ENCODE assay signal across 1 cellular context in the genomic region with DNA sequence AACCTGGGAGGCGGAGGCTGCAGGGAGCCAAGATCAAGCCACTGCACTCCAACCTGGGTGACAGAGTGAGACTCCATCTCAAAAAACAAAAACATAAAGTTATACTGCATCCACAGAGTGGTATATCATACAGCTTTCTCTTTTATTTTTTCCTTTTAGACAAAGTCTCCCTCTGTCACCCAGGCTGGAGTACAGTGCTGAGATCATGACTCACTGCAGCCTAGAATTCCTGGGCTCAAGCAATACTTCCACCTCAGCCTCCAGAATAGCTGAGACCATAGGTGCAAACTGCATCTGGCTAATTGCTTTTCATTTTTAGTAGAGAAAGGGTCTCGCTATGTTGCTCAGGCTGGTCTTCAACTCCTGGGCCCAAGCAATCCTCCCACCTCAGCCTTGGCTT.
TF ChIP-seq lines count a peak whose summit lies in the region.

No MANE protein-coding gene starts in this region.

TF ChIP-seq in SK-N-SH treated with all-trans-retinoic acid at 6 μM for 48 hours, 23 proteins besides CTCF, POLR2A, EP300 and RAD21 (continued from another document):
- TF ChIP-seq, protein P1, sequence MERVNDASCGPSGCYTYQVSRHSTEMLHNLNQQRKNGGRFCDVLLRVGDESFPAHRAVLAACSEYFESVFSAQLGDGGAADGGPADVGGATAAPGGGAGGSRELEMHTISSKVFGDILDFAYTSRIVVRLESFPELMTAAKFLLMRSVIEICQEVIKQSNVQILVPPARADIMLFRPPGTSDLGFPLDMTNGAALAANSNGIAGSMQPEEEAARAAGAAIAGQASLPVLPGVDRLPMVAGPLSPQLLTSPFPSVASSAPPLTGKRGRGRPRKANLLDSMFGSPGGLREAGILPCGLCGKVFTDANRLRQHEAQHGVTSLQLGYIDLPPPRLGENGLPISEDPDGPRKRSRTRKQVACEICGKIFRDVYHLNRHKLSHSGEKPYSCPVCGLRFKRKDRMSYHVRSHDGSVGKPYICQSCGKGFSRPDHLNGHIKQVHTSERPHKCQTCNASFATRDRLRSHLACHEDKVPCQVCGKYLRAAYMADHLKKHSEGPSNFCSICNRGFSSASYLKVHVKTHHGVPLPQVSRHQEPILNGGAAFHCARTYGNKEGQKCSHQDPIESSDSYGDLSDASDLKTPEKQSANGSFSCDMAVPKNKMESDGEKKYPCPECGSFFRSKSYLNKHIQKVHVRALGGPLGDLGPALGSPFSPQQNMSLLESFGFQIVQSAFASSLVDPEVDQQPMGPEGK (CRISPR knock-in tag; IDR thresholded peaks at IDR 0.05; ENCODE audit: borderline replicate concordance): no peak
- TF ChIP-seq TCF4 (CRISPR knock-in tag; IDR thresholded peaks at IDR 0.05; ENCODE audit: borderline replicate concordance): no peak
- TF ChIP-seq, protein P2, sequence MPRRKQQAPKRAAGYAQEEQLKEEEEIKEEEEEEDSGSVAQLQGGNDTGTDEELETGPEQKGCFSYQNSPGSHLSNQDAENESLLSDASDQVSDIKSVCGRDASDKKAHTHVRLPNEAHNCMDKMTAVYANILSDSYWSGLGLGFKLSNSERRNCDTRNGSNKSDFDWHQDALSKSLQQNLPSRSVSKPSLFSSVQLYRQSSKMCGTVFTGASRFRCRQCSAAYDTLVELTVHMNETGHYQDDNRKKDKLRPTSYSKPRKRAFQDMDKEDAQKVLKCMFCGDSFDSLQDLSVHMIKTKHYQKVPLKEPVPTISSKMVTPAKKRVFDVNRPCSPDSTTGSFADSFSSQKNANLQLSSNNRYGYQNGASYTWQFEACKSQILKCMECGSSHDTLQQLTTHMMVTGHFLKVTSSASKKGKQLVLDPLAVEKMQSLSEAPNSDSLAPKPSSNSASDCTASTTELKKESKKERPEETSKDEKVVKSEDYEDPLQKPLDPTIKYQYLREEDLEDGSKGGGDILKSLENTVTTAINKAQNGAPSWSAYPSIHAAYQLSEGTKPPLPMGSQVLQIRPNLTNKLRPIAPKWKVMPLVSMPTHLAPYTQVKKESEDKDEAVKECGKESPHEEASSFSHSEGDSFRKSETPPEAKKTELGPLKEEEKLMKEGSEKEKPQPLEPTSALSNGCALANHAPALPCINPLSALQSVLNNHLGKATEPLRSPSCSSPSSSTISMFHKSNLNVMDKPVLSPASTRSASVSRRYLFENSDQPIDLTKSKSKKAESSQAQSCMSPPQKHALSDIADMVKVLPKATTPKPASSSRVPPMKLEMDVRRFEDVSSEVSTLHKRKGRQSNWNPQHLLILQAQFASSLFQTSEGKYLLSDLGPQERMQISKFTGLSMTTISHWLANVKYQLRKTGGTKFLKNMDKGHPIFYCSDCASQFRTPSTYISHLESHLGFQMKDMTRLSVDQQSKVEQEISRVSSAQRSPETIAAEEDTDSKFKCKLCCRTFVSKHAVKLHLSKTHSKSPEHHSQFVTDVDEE (CRISPR knock-in tag; IDR thresholded peaks at IDR 0.05): no peak
- TF ChIP-seq ESRRG (CRISPR knock-in tag; IDR thresholded peaks at IDR 0.05): no peak
- no peak for TF ChIP-seq ISL1 (CRISPR knock-in tag; IDR thresholded peaks at IDR 0.05)
- TF ChIP-seq ARNTL (CRISPR knock-in tag; IDR thresholded peaks at IDR 0.05; ENCODE audit: borderline replicate concordance, low read depth): no peak
- no peak for TF ChIP-seq BACH2 (CRISPR knock-in tag; IDR thresholded peaks at IDR 0.05; ENCODE audit: borderline replicate concordance)
- no peak for TF ChIP-seq OSR1 (CRISPR knock-in tag; IDR thresholded peaks at IDR 0.05)
